17 cellular contexts compared by ENCODE assay signal in the genomic region with DNA sequence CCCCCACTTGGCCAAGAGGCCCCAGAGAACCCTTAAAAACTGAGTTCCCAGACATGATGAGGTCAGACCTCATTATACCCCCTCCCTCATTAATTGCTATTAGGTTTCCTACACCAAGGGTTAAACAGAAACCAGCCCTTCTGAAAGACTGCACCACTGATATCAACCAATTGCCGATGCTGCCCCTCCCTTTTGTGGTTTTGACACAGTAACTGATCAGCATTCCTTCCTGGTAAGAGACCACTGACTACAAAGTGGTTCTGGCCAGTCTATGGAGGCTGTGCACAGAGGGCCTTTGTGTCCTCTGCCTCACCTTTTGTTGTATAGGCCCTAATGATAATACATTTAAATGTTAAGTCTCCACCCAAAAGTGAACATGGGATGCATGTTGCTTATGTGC.
DNase-seq lines count a peak whose midpoint lies in the region; ATAC-seq and TF ChIP-seq lines count a peak whose summit lies in the region.
"Had no signal": no experiment of that assay in that cellular context is flagged by ENCODE, and none has a peak within 500 bp of the region (broad histone marks: within the 10 kb centered on the region; RNA-seq: fewer than 3 reads in every experiment).

No MANE protein-coding gene starts in this region.

- no peak for ATAC-seq in left ventricle myocardium superior
- ATAC-seq: activated T-helper 17 cell treated with anti-CD3 and anti-CD28 coated beads, Interleukin-2, amount 50 U/mL, for 72 hours had no signal

- in situ Hi-C loops in SK-MEL-5 (cut with HindIII; ENCODE audit: low pct_unique_long_range_greater_than_20kb, low sequenced_read_pairs) (no loop called here), GM13976 (cut with MboI; ENCODE audit: low sequenced_read_pairs, unreplicated experiment) (loop anchor here (10.0 to 25.0 kb wide), 2 partner anchors 208 to 576 kb away; partner anchors contain the start of gene KIF27)

- peak; percentile 14 for DNase-seq in DMS153 (lab: John Stamatoyannopoulos, UW)
- DNase-seq in DMS153 treated with DMSO at 0.1 percent for 48 hours (lab: John Stamatoyannopoulos, UW; ENCODE audit: unreplicated experiment) = no peak
- peak; percentile 23 for DNase-seq in LHCN-M2 (ENCODE audit: low read depth)
- peak; percentile 6 for DNase-seq in SK-MEL-5 (ENCODE audit: low read depth, low spot score)
- DNase-seq in kidney glomerular epithelial cell (lab: John Stamatoyannopoulos, UW) = peak; percentile 1
- no peak for DNase-seq in GM13976 (ENCODE audit: low spot score)
- no peak for DNase-seq in left ventricle myocardium superior
- DNase-seq in effector CD4-positive, alpha-beta T cell = no peak
- DNase-seq: AML-193; cortex of kidney; HCEC 1CT; head of caudate nucleus; Kasumi-1; NCI-H146; NCI-H446; stimulated activated CD4-positive, alpha-beta T cell treated with anti-CD3 and anti-CD28 coated beads, Interleukin-4, amount 100 ng/mL, for 4 hours had no signal

- TF ChIP-seq CTCF in GM13976 (IDR thresholded peaks at IDR 0.05; ENCODE audit: borderline replicate concordance, control extremely low read depth, extremely low read depth, insufficient read depth, missing control alignments) = no peak

- intact Hi-C loops in left ventricle myocardium superior (cut with micrococcal nuclease) = loop anchor here (10.0 kb wide), 1 partner anchor 122 kb away; no protein-coding TSS in a partner anchor

Comparison
In these comparisons a context has a peak if more than half of its experiments do, and no peak if none do; other contexts are left out.
1. DNase-seq: peak in DMS153 (single experiment), LHCN-M2 (single experiment), SK-MEL-5 (single experiment) and kidney glomerular epithelial cell (single experiment); none in DMS153 treated with DMSO at 0.1 percent for 48 hours (single experiment), GM13976 (single experiment), left ventricle myocardium superior (single experiment) and effector CD4-positive, alpha-beta T cell (single experiment).